ENCODE assay signal across 14 cellular contexts in the genomic region with DNA sequence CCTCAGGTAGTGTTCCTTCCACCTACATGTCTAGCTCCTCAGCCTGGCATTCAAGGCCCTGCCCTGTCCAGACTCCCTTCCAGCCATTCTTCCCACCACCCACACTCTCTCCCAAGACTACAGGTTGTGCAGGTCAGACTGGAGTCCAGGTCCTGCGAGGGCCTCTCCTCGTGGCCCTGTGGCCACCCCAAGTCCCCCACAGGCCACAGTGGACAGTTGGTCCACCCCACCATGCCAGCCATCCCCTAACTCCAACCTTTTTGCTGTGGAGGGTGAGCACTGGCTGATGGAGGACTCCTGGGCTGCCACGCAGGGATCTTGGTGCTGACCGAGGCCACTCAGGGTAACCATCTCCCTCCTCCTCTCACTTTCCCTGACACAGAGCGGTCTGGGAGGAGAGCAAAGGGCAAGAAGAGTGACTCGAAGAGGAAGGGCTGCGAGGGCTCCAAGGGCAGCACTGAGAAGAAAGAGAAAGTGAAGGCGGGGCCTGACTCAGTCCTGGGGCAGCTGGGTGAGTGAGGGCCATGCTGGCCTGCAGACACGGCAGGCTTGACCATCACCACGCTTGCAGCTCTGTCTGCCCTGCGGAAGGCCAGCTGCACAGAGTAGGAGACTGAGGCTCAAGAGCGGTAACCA. TPM values are rescaled to one million over a fixed set of nuclear protein-coding genes. Genes with fewer than 3 reads are reported as not detected.
A peak's percentile ranks its signal among the peaks of the same experiment; 100 is the strongest.
DNase-seq lines count a peak whose midpoint lies in the region; ATAC-seq and TF ChIP-seq lines count a peak whose summit lies in the region.
"Had no signal": no experiment of that assay in that cellular context is flagged by ENCODE, and none has a peak within 500 bp of the region (broad histone marks: within the 10 kb centered on the region; RNA-seq: fewer than 3 reads in every experiment).

No MANE protein-coding gene starts in this region.

- H3K4me1 ChIP-seq in effector memory CD4-positive, alpha-beta T cell (ENCODE audit: control insufficient read depth, insufficient read depth, low read length, poor library complexity, severe bottlenecking), result no peaks in the 10 kb centered on the region

- no peak for ATAC-seq in activated CD8-positive, alpha-beta T cell treated with anti-CD3 and anti-CD28 coated beads, Interleukin-2, amount 10 ng/mL, durations not matched to agents 7 days and 5 days
- ATAC-seq in naive B cell (ENCODE audit: low read depth in 2 of 2) (no peak), GM19023 (IDR thresholded peaks at IDR 0.05; ENCODE audit: unreplicated experiment) (no peak)

- H3K36me3 ChIP-seq in effector memory CD4-positive, alpha-beta T cell (ENCODE audit: control insufficient read depth, insufficient read depth, low read length), result peaks cover 92% of the 10 kb centered on the region

- intact Hi-C loops in CD14-positive monocyte (cut with micrococcal nuclease), result loop anchor here (5.0 to 10.0 kb wide), 4 partner anchors 44 to 164 kb away; a partner anchor contains a TSS

- H3K27ac ChIP-seq in effector memory CD4-positive, alpha-beta T cell (ENCODE audit: insufficient read depth, low read length, poor library complexity, severe bottlenecking), result no peak overlapping the region

- peaks cover 0 to 1% (median 0%) of the 10 kb centered on the region in 3 donors for H3K27me3 Mint-ChIP-seq in CD14-positive monocyte (ENCODE audit: low read depth in 3 of 3)
- no peaks in the 10 kb centered on the region for H3K27me3 Mint-ChIP-seq in activated CD8-positive, alpha-beta T cell treated with anti-CD3 and anti-CD28 coated beads, Interleukin-2, amount 10 ng/mL, durations not matched to agents 7 days and 5 days (ENCODE audit: low read depth)
- no peaks in the 10 kb centered on the region for H3K27me3 Mint-ChIP-seq in naive B cell
- H3K27me3 Mint-ChIP-seq: CD8-positive, alpha-beta memory T cell had no signal

- DNase-seq in CD14-positive monocyte (ENCODE audit: low spot score) (no peak), ELR (ENCODE audit: low read depth) (peak; percentile 37), naive B cell (no peak)
- no peak for DNase-seq in activated CD8-positive, alpha-beta T cell treated with anti-CD3 and anti-CD28 coated beads, Interleukin-2, amount 10 ng/mL, durations not matched to agents 7 days and 5 days
- DNase-seq in stimulated activated CD8-positive, alpha-beta memory T cell treated with anti-CD3 and anti-CD28 coated beads, Interleukin-4, amount 100 ng/mL, for 48 hours, result no peak
- DNase-seq in effector memory CD4-positive, alpha-beta T cell, result no peak
- DNase-seq: CD8-positive, alpha-beta memory T cell; cerebellar nuclear complex; KBM-7; NCI-H2227 treated with DMSO at 0.1 percent for 48 hours; nucleus accumbens; sigmoid colon; stimulated activated CD4-positive, alpha-beta T cell treated with anti-CD3 and anti-CD28 coated beads, Interleukin-4, amount 100 ng/mL, for 24 hours had no signal

- H3K4me1 Mint-ChIP-seq in CD14-positive monocyte (peaks cover 2% of the 10 kb centered on the region), naive B cell (peaks cover 26 to 32% (median 28%) of the 10 kb centered on the region in 3 donors)
- peaks cover 3% of the 10 kb centered on the region for H3K4me1 Mint-ChIP-seq in activated CD8-positive, alpha-beta T cell treated with anti-CD3 and anti-CD28 coated beads, Interleukin-2, amount 10 ng/mL, durations not matched to agents 7 days and 5 days (ENCODE audit: low read depth)

- CTCF ChIA-PET in activated CD8-positive, alpha-beta T cell treated with anti-CD3 and anti-CD28 coated beads, Interleukin-2, amount 10 ng/mL, durations not matched to agents 7 days and 5 days (lab: Charles Lee), result interaction anchor here (1.7 to 1.9 kb wide), 3 partner anchors 11 to 167 kb away, joined by 4 to 9 read pairs (median 5); no protein-coding TSS in a partner anchor

- no peak overlapping the region for H3K4me3 ChIP-seq in effector memory CD4-positive, alpha-beta T cell (ENCODE audit: insufficient read depth, low read depth, low read length, poor library complexity, severe bottlenecking)
- H3K4me3 ChIP-seq: sigmoid colon had no signal

- no peak for TF ChIP-seq CTCF in CD14-positive monocyte (IDR thresholded peaks at IDR 0.05)

- H3K9me3 ChIP-seq in effector memory CD4-positive, alpha-beta T cell (ENCODE audit: control insufficient read depth, low read length), result no peaks in the 10 kb centered on the region
- H3K9me3 ChIP-seq: sigmoid colon had no signal

- H3K27me3 ChIP-seq in effector memory CD4-positive, alpha-beta T cell (replicated peaks; ENCODE audit: control insufficient read depth, insufficient read depth, low read length, poor library complexity, severe bottlenecking), result no peaks in the 10 kb centered on the region
- H3K27me3 ChIP-seq: sigmoid colon had no signal

- H3K4me3 Mint-ChIP-seq in CD14-positive monocyte (no peak overlapping the region), naive B cell (peak overlapping the region in 1 of 8 donors; percentile 19)
- no peak overlapping the region for H3K4me3 Mint-ChIP-seq in activated CD8-positive, alpha-beta T cell treated with anti-CD3 and anti-CD28 coated beads, Interleukin-2, amount 10 ng/mL, durations not matched to agents 7 days and 5 days

- POLR2A ChIA-PET in activated CD8-positive, alpha-beta T cell treated with anti-CD3 and anti-CD28 coated beads, Interleukin-2, amount 10 ng/mL, durations not matched to agents 7 days and 5 days (lab: Charles Lee), result no interaction called here

- H3K9me3 Mint-ChIP-seq in CD14-positive monocyte (no peaks in the 10 kb centered on the region), naive B cell (no peaks in the 10 kb centered on the region)
- no peaks in the 10 kb centered on the region for H3K9me3 Mint-ChIP-seq in activated CD8-positive, alpha-beta T cell treated with anti-CD3 and anti-CD28 coated beads, Interleukin-2, amount 10 ng/mL, durations not matched to agents 7 days and 5 days (ENCODE audit: insufficient read depth)
- H3K9me3 Mint-ChIP-seq: CD8-positive, alpha-beta memory T cell had no signal

- H3K36me3 Mint-ChIP-seq in CD14-positive monocyte, result peaks cover 60 to 68% of the 10 kb centered on the region in 2 donors
- H3K36me3 Mint-ChIP-seq in activated CD8-positive, alpha-beta T cell treated with anti-CD3 and anti-CD28 coated beads, Interleukin-2, amount 10 ng/mL, durations not matched to agents 7 days and 5 days (ENCODE audit: low read depth), result peaks cover 59% of the 10 kb centered on the region
- H3K36me3 Mint-ChIP-seq in naive B cell, result peaks cover 6 to 27% of the 10 kb centered on the region in 2 donors

- peak overlapping the region in 6 of 7 donors; percentile 6 to 61 (median 37) for H3K27ac Mint-ChIP-seq in CD14-positive monocyte
- H3K27ac Mint-ChIP-seq in activated CD8-positive, alpha-beta T cell treated with anti-CD3 and anti-CD28 coated beads, Interleukin-2, amount 10 ng/mL, durations not matched to agents 7 days and 5 days, result peak overlapping the region; percentile 58
- peak overlapping the region in 4 of 6 donors; percentile 27 to 82 (median 52) for H3K27ac Mint-ChIP-seq in naive B cell

RNA-seq across cellular contexts. Expression of a gene that starts 51.0 kb away (rescaled TPM):
- polyA plus RNA-seq in CD14-positive monocyte (1 to 10 TPM; 2.1 to 3.1 TPM), naive B cell (ENCODE audit: low read depth in 6 of 6) (10 to 100 TPM in 5 of 6 donors, 1 to 10 TPM in 1; 7.1 to 47.1 (median 27.1) TPM)
- 10 to 100 TPM; 79.9 to 86.0 TPM for total RNA-seq in activated CD8-positive, alpha-beta T cell treated with anti-CD3 and anti-CD28 coated beads, Interleukin-2, amount 10 ng/mL, durations not matched to agents 7 days and 5 days

RNA-seq across cellular contexts. Expression of a gene that starts 56.1 kb away (rescaled TPM):
- 10 to 100 TPM; 62.3 to 65.7 TPM for polyA plus RNA-seq in CD14-positive monocyte
- total RNA-seq in activated CD8-positive, alpha-beta T cell treated with anti-CD3 and anti-CD28 coated beads, Interleukin-2, amount 10 ng/mL, durations not matched to agents 7 days and 5 days, result 10 to 100 TPM; 51.2 to 56.4 TPM
- polyA plus RNA-seq in naive B cell (ENCODE audit: low read depth in 6 of 6), result 10 to 100 TPM; 18.6 to 35.0 (median 33.2) TPM
